In genomic region chr1:48123647-48124046, GRCh38 we compare ENCODE assay signal across 29 cellular contexts.
"Had no signal": no experiment of that assay in that cellular context is flagged by ENCODE, and none has a peak within 500 bp of the region (broad histone marks: within the 10 kb centered on the region; RNA-seq: fewer than 3 reads in every experiment).

No MANE protein-coding gene starts in this region.

- H3K27me3 Mint-ChIP-seq: progenitor cell of endocrine pancreas had no signal

- H3K27ac Mint-ChIP-seq: immature natural killer cell; mesothelial cell of epicardium; naive B cell; natural killer cell; progenitor cell of endocrine pancreas; stimulated activated memory B cell treated with anti-CD40 and anti-IgM and Interleukin-4, amounts not matched to agents 10 μg/mL and 1 μg/mL and 100 μg/mL, for 72 hours had no signal

- H3K9me3 ChIP-seq: left lung, lower lobe of right lung, ovary, right atrium auricular region, right lobe of liver, stomach, testis, thyroid gland, transverse colon, upper lobe of left lung, vagina had no signal

- ATAC-seq: left colon; left lung; lower lobe of right lung; natural killer cell; right lobe of liver; stimulated activated memory B cell treated with anti-CD40 and anti-IgM and Interleukin-4, amounts not matched to agents 10 μg/mL and 1 μg/mL and 100 μg/mL, for 72 hours; stimulated activated naive CD8-positive, alpha-beta T cell treated with anti-CD3 and anti-CD28 coated beads, Interleukin-15, Interleukin-2, amounts not matched to agents 100 U/mL and 50 U/mL, for 24 hours had no signal

- FAIRE-seq: islet of Langerhans, kidney had no signal

- H3K27me3 ChIP-seq: left lung, ovary, right atrium auricular region, right lobe of liver, stomach, testis, thyroid gland, transverse colon, upper lobe of left lung, vagina had no signal

- H3K4me2 ChIP-seq: smooth muscle cell had no signal

- H3K4me1 ChIP-seq: left lung, lower lobe of right lung, right atrium auricular region, right lobe of liver, stomach, testis, thyroid gland, transverse colon, upper lobe of left lung, vagina had no signal

- H3K4me1 Mint-ChIP-seq: immature natural killer cell; mesothelial cell of epicardium; naive B cell; natural killer cell; stimulated activated memory B cell treated with anti-CD40 and anti-IgM and Interleukin-4, amounts not matched to agents 10 μg/mL and 1 μg/mL and 100 μg/mL, for 72 hours had no signal

- H3K36me3 ChIP-seq: left lung, lower lobe of right lung, ovary, right atrium auricular region, right lobe of liver, stomach, thyroid gland, transverse colon, upper lobe of left lung, vagina had no signal

- H3K4me3 ChIP-seq: left lung, lower lobe of right lung, ovary, right atrium auricular region, right lobe of liver, smooth muscle cell, stomach, testis, thyroid gland, transverse colon, upper lobe of left lung, vagina had no signal

- H3K9me3 Mint-ChIP-seq: natural killer cell had no signal

- H3K4me3 Mint-ChIP-seq: immature natural killer cell; mesothelial cell of epicardium; natural killer cell; stimulated activated memory B cell treated with anti-CD40 and anti-IgM and Interleukin-4, amounts not matched to agents 10 μg/mL and 1 μg/mL and 100 μg/mL, for 72 hours had no signal

- H3K27ac ChIP-seq: left lung, lower lobe of right lung, ovary, right atrium auricular region, right lobe of liver, stomach, testis, thyroid gland, transverse colon, upper lobe of left lung, vagina had no signal

- H3K36me3 Mint-ChIP-seq: immature natural killer cell; mesothelial cell of epicardium; naive B cell; natural killer cell; stimulated activated memory B cell treated with anti-CD40 and anti-IgM and Interleukin-4, amounts not matched to agents 10 μg/mL and 1 μg/mL and 100 μg/mL, for 72 hours had no signal

- DNase-seq: hippocampal formation; immature natural killer cell; kidney; left colon; left lung; lower lobe of right lung; mammary epithelial cell; mesenchymal stem cell; naive B cell; natural killer cell; ovary; right lobe of liver; stimulated activated CD4-positive, alpha-beta T cell treated with anti-CD3 and anti-CD28 coated beads, Interleukin-1b, Interleukin-23, amount 100 ng/mL, for 48 hours; stimulated activated CD4-positive, alpha-beta T cell treated with anti-CD3 and anti-CD28 coated beads, Interleukin-2, amount 100 ng/mL, for 48 hours; stimulated activated CD4-positive, alpha-beta T cell treated with anti-CD3 and anti-CD28 coated beads, Interleukin-4, amount 100 ng/mL, for 4 hours; stimulated activated CD8-positive, alpha-beta memory T cell treated with anti-CD3 and anti-CD28 coated beads, Interleukin-4, amount 100 ng/mL, for 48 hours; stimulated activated naive CD8-positive, alpha-beta T cell treated with anti-CD3 and anti-CD28 coated beads, Interleukin-15, Interleukin-2, amounts not matched to agents 100 U/mL and 50 U/mL, for 24 hours; stomach; testis; thyroid gland; transverse colon; upper lobe of left lung had no signal
